ENCODE assay signal across 21 cellular contexts in the genomic region with DNA sequence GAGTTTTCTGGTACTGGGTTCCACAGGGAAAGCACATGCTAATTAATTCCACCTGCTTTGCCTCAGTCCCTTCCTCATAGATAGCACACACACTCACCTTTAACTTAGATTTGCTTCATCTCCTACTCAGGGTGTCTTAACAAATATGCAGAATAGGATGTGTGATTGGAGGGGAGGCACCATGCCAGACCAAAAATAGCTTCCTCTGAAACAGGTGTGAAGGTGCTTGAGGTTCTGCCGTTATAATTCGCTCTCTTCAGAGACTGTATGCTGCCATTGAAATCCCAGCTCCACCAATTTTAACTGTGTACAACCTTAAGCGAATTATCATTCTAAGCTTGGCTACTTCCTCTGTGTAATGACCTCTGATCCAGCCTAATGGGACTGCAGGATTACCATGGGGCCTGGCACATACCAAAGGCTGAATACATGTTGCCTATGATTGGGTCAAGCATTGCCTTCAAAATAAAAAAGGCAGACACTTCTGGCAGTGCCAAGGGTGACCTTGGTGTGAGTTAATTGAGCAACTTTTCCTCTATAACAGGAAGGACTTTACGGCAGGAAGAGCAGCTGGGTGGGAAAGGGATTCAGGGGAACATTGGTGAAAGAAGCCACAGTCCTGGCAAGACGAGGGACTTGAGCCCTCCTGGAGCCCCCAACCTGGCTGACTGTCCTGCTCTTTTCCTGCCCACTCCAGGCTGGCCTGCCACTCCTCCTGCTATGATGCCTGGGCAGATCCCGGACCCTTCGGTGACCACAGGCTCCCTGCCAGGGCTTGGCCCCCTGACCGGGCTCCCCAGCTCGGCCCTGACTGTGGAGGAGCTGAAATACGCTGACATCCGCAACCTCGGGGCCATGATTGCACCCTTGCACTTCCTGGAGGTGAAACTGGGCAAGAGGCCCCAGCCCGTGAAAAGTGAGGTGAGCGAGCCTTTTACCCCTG. TPM values are rescaled to one million over a fixed set of nuclear protein-coding genes. Genes with fewer than 3 reads are reported as not detected.
DNase-seq lines count a peak whose midpoint lies in the region; ATAC-seq and TF ChIP-seq lines count a peak whose summit lies in the region.
"Had no signal": no experiment of that assay in that cellular context is flagged by ENCODE, and none has a peak within 500 bp of the region (broad histone marks: within the 10 kb centered on the region; RNA-seq: fewer than 3 reads in every experiment).

No MANE protein-coding gene starts in this region.

- peaks cover 89% of the 10 kb centered on the region for H3K4me1 ChIP-seq in left ventricle myocardium inferior
- H3K4me1 ChIP-seq in liver (ENCODE audit: control insufficient read depth in 4 of 4, insufficient read depth in 4 of 4, low read length in 3 of 4) = peaks cover 3 to 35% (median 20%) of the 10 kb centered on the region in 4 donors
- H3K4me1 ChIP-seq: HAP-1 had no signal

- intact Hi-C loops in left ventricle myocardium inferior (cut with micrococcal nuclease) (no loop called here), cardiac septum (cut with DNase I) (no loop called here)

- no peaks in the 10 kb centered on the region for H3K9me3 ChIP-seq in left ventricle myocardium inferior (replicated peaks)
- H3K9me3 ChIP-seq in SU-DHL-6 (ENCODE audit: insufficient read depth, low read length) = no peaks in the 10 kb centered on the region
- H3K9me3 ChIP-seq in liver (ENCODE audit: control insufficient read depth in 4 of 4, low read length in 3 of 4) = no peaks in the 10 kb centered on the region
- H3K9me3 ChIP-seq: HAP-1, MG63 had no signal

- H3K79me2 ChIP-seq in SU-DHL-6 (ENCODE audit: insufficient read depth, low read length) = peaks cover 84% of the 10 kb centered on the region

- peak overlapping the region; percentile 58 for H3K9ac ChIP-seq in SU-DHL-6 (ENCODE audit: low read length)
- H3K9ac ChIP-seq in liver (ENCODE audit: low read depth in 1 of 2, low read length in 2 of 2) = no peak overlapping the region
- H3K9ac ChIP-seq: parathyroid adenoma had no signal

- H3K4me3 ChIP-seq in left ventricle myocardium inferior (no peak overlapping the region), SU-DHL-6 (ENCODE audit: insufficient read depth, low read length, poor library complexity, severe bottlenecking) (no peak overlapping the region), liver (ENCODE audit: low read depth in 1 of 3, low read length in 3 of 3) (no peak overlapping the region)
- H3K4me3 ChIP-seq: HAP-1, MG63 had no signal

- no peak for TF ChIP-seq RAD21 in liver (IDR thresholded peaks at IDR 0.05)

- ATAC-seq in HG03469 (IDR thresholded peaks at IDR 0.05; ENCODE audit: unreplicated experiment) = no peak
- ATAC-seq in HG03095 (IDR thresholded peaks at IDR 0.05; ENCODE audit: unreplicated experiment) = no peak
- ATAC-seq: activated CD8-positive, alpha-beta T cell treated with anti-CD3 and anti-CD28 coated beads, Interleukin-2, amount 10 ng/mL, durations not matched to agents 7 days and 5 days; activated T-cell treated with anti-CD3 and anti-CD28 coated beads, Interleukin-2, amount 50 U/mL, for 4 hours; effector memory CD8-positive, alpha-beta T cell; Panc1 had no signal

- no peak for TF ChIP-seq CTCF in left ventricle myocardium inferior (IDR thresholded peaks at IDR 0.05; ENCODE audit: borderline replicate concordance)
- TF ChIP-seq CTCF in SU-DHL-6 (IDR thresholded peaks at IDR 0.05; ENCODE audit: insufficient read depth, low read length, poor library complexity, severe bottlenecking) = no peak
- TF ChIP-seq CTCF in liver (IDR thresholded peaks at IDR 0.05; ENCODE audit: low read depth, low read length, missing input control) = no peak

- DNase-seq in left ventricle myocardium inferior (no peak), cardiac septum (ENCODE audit: low spot score) (no peak), foreskin melanocyte (no peak)
- DNase-seq in stimulated activated CD4-positive, alpha-beta T cell treated with anti-CD3 and anti-CD28 coated beads, Interleukin-2, amount 100 ng/mL, for 48 hours = no peak
- DNase-seq: ACHN; activated CD4-positive, CD25-positive, alpha-beta regulatory T cell; activated CD8-positive, alpha-beta T cell treated with anti-CD3 and anti-CD28 coated beads, Interleukin-2, amount 10 ng/mL, durations not matched to agents 7 days and 5 days; activated naive CD4-positive, alpha-beta T cell treated with anti-CD3 and anti-CD28 coated beads, Interleukin-2, amount 50 U/mL, for 16 hours; activated T-cell treated with anti-CD3 and anti-CD28 coated beads, Interleukin-2, amount 50 U/mL, for 4 hours; effector memory CD8-positive, alpha-beta T cell; MG63; NCI-H2081 treated with DMSO at 0.1 percent for 48 hours; NCI-H69; stimulated activated CD4-positive, alpha-beta T cell treated with anti-CD3 and anti-CD28 coated beads, Interleukin-4, amount 100 ng/mL, for 1 hour had no signal

- H3K27me3 ChIP-seq in left ventricle myocardium inferior (ENCODE audit: low read depth) (no peaks in the 10 kb centered on the region), SU-DHL-6 (ENCODE audit: low read length) (no peaks in the 10 kb centered on the region), liver (ENCODE audit: control insufficient read depth in 4 of 4, insufficient read depth in 4 of 4, low read length in 3 of 4) (no peaks in the 10 kb centered on the region)
- H3K27me3 ChIP-seq: MG63 had no signal

- no peaks in the 10 kb centered on the region for H3K9me2 ChIP-seq in SU-DHL-6 (replicated peaks; ENCODE audit: insufficient read depth, low read length)

- 77% methylated on average over 14 of the region's 14 CpGs for WGBS in liver

- H4K20me1 ChIP-seq in SU-DHL-6 (ENCODE audit: low read depth, low read length) = no peaks in the 10 kb centered on the region

- peak overlapping the region; percentile 62 for H3K4me2 ChIP-seq in SU-DHL-6 (ENCODE audit: low read depth, low read length, poor library complexity, severe bottlenecking)

- H3K27ac ChIP-seq in left ventricle myocardium inferior (replicated peaks) (peak overlapping the region; percentile 32), SU-DHL-6 (ENCODE audit: low read depth, low read length) (peak overlapping the region; percentile 96), liver (ENCODE audit: low read depth in 1 of 2, low read length in 2 of 2) (no peak overlapping the region)
- H3K27ac ChIP-seq: parathyroid adenoma had no signal

- no peak overlapping the region for H2AFZ ChIP-seq in SU-DHL-6 (ENCODE audit: low read depth, low read length, severe bottlenecking)
- H2AFZ ChIP-seq: parathyroid adenoma had no signal

- peaks cover 43% of the 10 kb centered on the region for H3F3A ChIP-seq in SU-DHL-6 (ENCODE audit: insufficient read depth)

- H3K36me3 ChIP-seq in left ventricle myocardium inferior (peaks cover 91% of the 10 kb centered on the region), SU-DHL-6 (ENCODE audit: low read length) (peaks cover 19% of the 10 kb centered on the region), liver (ENCODE audit: control insufficient read depth in 4 of 4, insufficient read depth in 3 of 4, low read depth in 1 of 4, low read length in 3 of 4) (peaks cover 1 to 28% (median 19%) of the 10 kb centered on the region in 4 donors)

TF ChIP-seq in liver, 16 proteins besides CTCF, POLR2A, EP300 and RAD21:
- TF ChIP-seq NR2F2 (IDR thresholded peaks at IDR 0.05) = peak; percentile 65
- TF ChIP-seq HNF4A (conservative IDR thresholded peaks at IDR 0.05) = no peak

RNA-seq across cellular contexts. Expression of a gene that starts 9.7 kb away (rescaled TPM):
- total RNA-seq in left ventricle myocardium inferior (21.9 TPM), cardiac septum (13.4 TPM), liver (10 to 100 TPM in 1 of 2 donors, 1 to 10 TPM in 1; 8.6 to 14.6 TPM)
- polyA plus RNA-seq in liver = 1 to 10 TPM; 2.4 to 8.8 TPM

Comparison
In these comparisons a context has a peak if more than half of its experiments do, and no peak if none do; other contexts are left out.
1. H3K27ac ChIP-seq: peak in left ventricle myocardium inferior (single experiment) and SU-DHL-6 (single experiment); none in liver (0 of 2).